1 cellular context compared by ENCODE assay signal in the genomic region with DNA sequence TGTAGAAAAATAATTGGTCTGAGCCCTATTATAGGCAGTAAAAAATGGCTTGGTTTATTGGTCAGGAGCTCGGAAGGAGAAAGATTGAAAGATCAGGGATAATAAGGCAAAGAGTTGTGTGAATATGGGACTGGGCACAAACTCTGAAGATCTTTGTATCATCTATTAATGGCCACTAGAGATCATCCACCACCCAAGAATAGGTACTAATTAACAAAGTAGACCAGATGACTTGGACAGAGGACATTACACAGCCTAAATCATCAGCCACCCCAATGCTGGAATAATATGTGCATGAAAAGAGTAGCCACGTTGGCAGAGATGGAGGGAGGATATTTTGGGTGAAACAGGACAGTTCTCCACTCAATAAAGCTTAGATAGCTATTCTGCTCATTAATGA.
TF ChIP-seq lines count a peak whose summit lies in the region.

No MANE protein-coding gene starts in this region.

TF ChIP-seq in SK-N-SH, 30 proteins besides CTCF, POLR2A, EP300 and RAD21 (continued from another document):
- no peak for TF ChIP-seq REST (IDR thresholded peaks at IDR 0.05; ENCODE audit: low read depth, low read length)
- no peak for TF ChIP-seq TEAD4 (IDR thresholded peaks at IDR 0.05; ENCODE audit: borderline replicate concordance, insufficient read depth)
- TF ChIP-seq TAF1 (IDR thresholded peaks at IDR 0.05; ENCODE audit: borderline replicate concordance, low read depth, low read length): no peak
- no peak for TF ChIP-seq TCF12 (IDR thresholded peaks at IDR 0.05)
- TF ChIP-seq ELF1 (IDR thresholded peaks at IDR 0.05): no peak
- TF ChIP-seq PBX3 (IDR thresholded peaks at IDR 0.05): no peak
- no peak for TF ChIP-seq FOXJ3 (CRISPR knock-in tag; IDR thresholded peaks at IDR 0.05)
- TF ChIP-seq POLR2AphosphoS5 (IDR thresholded peaks at IDR 0.05; ENCODE audit: low read depth, low read length): no peak
- no peak for TF ChIP-seq RFX5 (IDR thresholded peaks at IDR 0.05; ENCODE audit: low read length)
- TF ChIP-seq EZH2phosphoT487 (IDR thresholded peaks at IDR 0.05; ENCODE audit: borderline replicate concordance, low read depth): no peak
- no peak for TF ChIP-seq GATA2 (CRISPR knock-in tag; IDR thresholded peaks at IDR 0.05)
- no peak for TF ChIP-seq SIN3A (IDR thresholded peaks at IDR 0.05; ENCODE audit: borderline replicate concordance, low read depth, low read length)
- TF ChIP-seq YY1 (IDR thresholded peaks at IDR 0.05; ENCODE audit: low read depth): no peak
TF ChIP-seq in SK-N-SH: peak in this region for 0.
